40 cellular contexts compared by ENCODE assay signal in genomic region chr11:115740365-115740764, GRCh38.
"Had no signal": no experiment of that assay in that cellular context is flagged by ENCODE, and none has a peak within 500 bp of the region (broad histone marks: within the 10 kb centered on the region; RNA-seq: fewer than 3 reads in every experiment).

No MANE protein-coding gene starts in this region.

- H3K4me3 ChIP-seq: ascending aorta, cardiac muscle cell had no signal

- H3K27me3 ChIP-seq: ascending aorta had no signal

- H3K36me3 ChIP-seq: ascending aorta, cardiac muscle cell, WERI-Rb-1 had no signal

- H3K27ac Mint-ChIP-seq: activated CD4-positive, alpha-beta memory T cell treated with anti-CD3 and anti-CD28 coated beads, Interleukin-2, amount 10 ng/mL, durations not matched to agents 7 days and 5 days; activated CD4-positive, alpha-beta T cell treated with anti-CD3 and anti-CD28 coated beads for 36 hours; activated CD4-positive, alpha-beta T cell treated with anti-CD3 and anti-CD28 coated beads, Interleukin-2, amount 10 ng/mL, durations not matched to agents 7 days and 5 days; activated CD8-positive, alpha-beta memory T cell treated with anti-CD3 and anti-CD28 coated beads, Interleukin-2, amount 10 ng/mL, durations not matched to agents 7 days and 5 days; activated CD8-positive, alpha-beta T cell treated with anti-CD3 and anti-CD28 coated beads, Interleukin-2, amount 10 ng/mL, durations not matched to agents 7 days and 5 days; activated naive CD4-positive, alpha-beta T cell treated with anti-CD3 and anti-CD28 coated beads, Interleukin-2, amount 10 ng/mL, durations not matched to agents 7 days and 5 days; activated naive CD4-positive, alpha-beta T cell treated with anti-CD3 and anti-CD28 coated beads, Interleukin-2, amount 50 U/mL, for 24 hours; activated naive CD8-positive, alpha-beta T cell; activated naive CD8-positive, alpha-beta T cell treated with anti-CD3 and anti-CD28 coated beads, Interleukin-2, amount 10 ng/mL, durations not matched to agents 7 days and 5 days; activated naive CD8-positive, alpha-beta T cell treated with anti-CD3 and anti-CD28 coated beads, Interleukin-2, amount 50 U/mL, for 24 hours; activated T-cell treated with anti-CD3 and anti-CD28 coated beads, Interleukin-2, amount 50 U/mL, for 24 hours; activated T-helper 2 cell treated with anti-CD3 and anti-CD28 coated beads, Interferon-gamma antibody, Interleukin-2, Interleukin-4, amounts not matched to agents 10 μg/mL and 5 μg/mL and 100 μg/mL, durations not matched to agents 14 hours and 24 hours and 36 hours; T-helper 1 cell treated with Interleukin-12 subunit alpha and Interleukin-12 subunit beta and Interleukin-4 antibody, amounts not matched to agents 30 μg/mL and 1 μg/mL, for 36 hours; T-helper 2 cell treated with Interferon-gamma antibody and Interleukin-4, amounts not matched to agents 5 μg/mL and 100 μg/mL, for 36 hours; WTC11 had no signal

- H3K4me1 Mint-ChIP-seq: activated CD4-positive, alpha-beta memory T cell treated with anti-CD3 and anti-CD28 coated beads, Interleukin-2, amount 10 ng/mL, durations not matched to agents 7 days and 5 days; activated CD4-positive, alpha-beta T cell treated with anti-CD3 and anti-CD28 coated beads for 36 hours; activated CD4-positive, alpha-beta T cell treated with anti-CD3 and anti-CD28 coated beads, Interleukin-2, amount 10 ng/mL, durations not matched to agents 7 days and 5 days; activated CD8-positive, alpha-beta memory T cell treated with anti-CD3 and anti-CD28 coated beads, Interleukin-2, amount 10 ng/mL, durations not matched to agents 7 days and 5 days; activated naive CD4-positive, alpha-beta T cell treated with anti-CD3 and anti-CD28 coated beads, Interleukin-2, amount 10 ng/mL, durations not matched to agents 7 days and 5 days; activated naive CD4-positive, alpha-beta T cell treated with anti-CD3 and anti-CD28 coated beads, Interleukin-2, amount 50 U/mL, for 24 hours; activated naive CD8-positive, alpha-beta T cell treated with anti-CD3 and anti-CD28 coated beads, Interleukin-2, amount 10 ng/mL, durations not matched to agents 7 days and 5 days; activated naive CD8-positive, alpha-beta T cell treated with anti-CD3 and anti-CD28 coated beads, Interleukin-2, amount 50 U/mL, for 24 hours; central memory CD8-positive, alpha-beta T cell had no signal

- FAIRE-seq: bronchial epithelial cell, TTC549 had no signal

- H3K36me3 Mint-ChIP-seq: activated CD8-positive, alpha-beta memory T cell treated with anti-CD3 and anti-CD28 coated beads, Interleukin-2, amount 10 ng/mL, durations not matched to agents 7 days and 5 days; activated naive CD4-positive, alpha-beta T cell treated with anti-CD3 and anti-CD28 coated beads, Interleukin-2, amount 10 ng/mL, durations not matched to agents 7 days and 5 days; activated naive CD4-positive, alpha-beta T cell treated with anti-CD3 and anti-CD28 coated beads, Interleukin-2, amount 50 U/mL, for 24 hours; activated naive CD8-positive, alpha-beta T cell; activated naive CD8-positive, alpha-beta T cell treated with anti-CD3 and anti-CD28 coated beads, Interleukin-2, amount 10 ng/mL, durations not matched to agents 7 days and 5 days; brain; WTC11 had no signal

- H3K4me3 Mint-ChIP-seq: activated CD4-positive, alpha-beta memory T cell treated with anti-CD3 and anti-CD28 coated beads, Interleukin-2, amount 10 ng/mL, durations not matched to agents 7 days and 5 days; activated CD4-positive, alpha-beta T cell treated with anti-CD3 and anti-CD28 coated beads for 36 hours; activated CD4-positive, alpha-beta T cell treated with anti-CD3 and anti-CD28 coated beads, Interleukin-2, amount 10 ng/mL, durations not matched to agents 7 days and 5 days; activated CD8-positive, alpha-beta memory T cell treated with anti-CD3 and anti-CD28 coated beads, Interleukin-2, amount 10 ng/mL, durations not matched to agents 7 days and 5 days; activated CD8-positive, alpha-beta T cell treated with anti-CD3 and anti-CD28 coated beads, Interleukin-2, amount 10 ng/mL, durations not matched to agents 7 days and 5 days; activated naive CD4-positive, alpha-beta T cell treated with anti-CD3 and anti-CD28 coated beads, Interleukin-2, amount 10 ng/mL, durations not matched to agents 7 days and 5 days; activated naive CD4-positive, alpha-beta T cell treated with anti-CD3 and anti-CD28 coated beads, Interleukin-2, amount 50 U/mL, for 24 hours; activated naive CD8-positive, alpha-beta T cell; activated naive CD8-positive, alpha-beta T cell treated with anti-CD3 and anti-CD28 coated beads, Interleukin-2, amount 10 ng/mL, durations not matched to agents 7 days and 5 days; activated naive CD8-positive, alpha-beta T cell treated with anti-CD3 and anti-CD28 coated beads, Interleukin-2, amount 50 U/mL, for 24 hours; activated T-cell treated with anti-CD3 and anti-CD28 coated beads, Interleukin-2, amount 50 U/mL, for 24 hours; brain; central memory CD8-positive, alpha-beta T cell; T-helper 1 cell treated with Interleukin-12 subunit alpha and Interleukin-12 subunit beta and Interleukin-4 antibody, amounts not matched to agents 30 μg/mL and 1 μg/mL, for 36 hours; T-helper 2 cell treated with Interferon-gamma antibody and Interleukin-4, amounts not matched to agents 5 μg/mL and 100 μg/mL, for 36 hours; WTC11 had no signal

- H3K9me3 ChIP-seq: ascending aorta had no signal

- H3K4me1 ChIP-seq: ascending aorta had no signal

- ATAC-seq: activated CD4-positive, alpha-beta T cell treated with anti-CD3 and anti-CD28 coated beads for 36 hours; activated CD4-positive, CD25-positive, alpha-beta regulatory T cell treated with anti-CD3 and anti-CD28 coated beads, Interleukin-2, amount 50 U/mL, for 24 hours; activated CD8-positive, alpha-beta memory T cell treated with anti-CD3 and anti-CD28 coated beads, Interleukin-2, amount 10 ng/mL, durations not matched to agents 7 days and 5 days; activated CD8-positive, alpha-beta T cell treated with anti-CD3 and anti-CD28 coated beads, Interleukin-2, amount 10 ng/mL, durations not matched to agents 7 days and 5 days; activated naive CD8-positive, alpha-beta T cell treated with anti-CD3 and anti-CD28 coated beads, Interleukin-2, amount 50 U/mL, for 24 hours; WTC11 had no signal

- H3K9me3 Mint-ChIP-seq: activated CD4-positive, alpha-beta memory T cell treated with anti-CD3 and anti-CD28 coated beads, Interleukin-2, amount 10 ng/mL, durations not matched to agents 7 days and 5 days; activated CD4-positive, alpha-beta T cell treated with anti-CD3 and anti-CD28 coated beads, Interleukin-2, amount 10 ng/mL, durations not matched to agents 7 days and 5 days; activated naive CD4-positive, alpha-beta T cell treated with anti-CD3 and anti-CD28 coated beads, Interleukin-2, amount 50 U/mL, for 24 hours; activated naive CD8-positive, alpha-beta T cell treated with anti-CD3 and anti-CD28 coated beads, Interleukin-2, amount 50 U/mL, for 24 hours; activated T-helper 2 cell treated with anti-CD3 and anti-CD28 coated beads, Interferon-gamma antibody, Interleukin-2, Interleukin-4, amounts not matched to agents 10 μg/mL and 5 μg/mL and 100 μg/mL, durations not matched to agents 14 hours and 24 hours and 36 hours; central memory CD8-positive, alpha-beta T cell; T-helper 1 cell treated with Interleukin-12 subunit alpha and Interleukin-12 subunit beta and Interleukin-4 antibody, amounts not matched to agents 30 μg/mL and 1 μg/mL, for 36 hours; T-helper 2 cell treated with Interferon-gamma antibody and Interleukin-4, amounts not matched to agents 5 μg/mL and 100 μg/mL, for 36 hours had no signal

- H3K27ac ChIP-seq: ascending aorta, cardiac muscle cell, WERI-Rb-1 had no signal

- H3K27me3 Mint-ChIP-seq: activated CD4-positive, alpha-beta memory T cell treated with anti-CD3 and anti-CD28 coated beads, Interleukin-2, amount 10 ng/mL, durations not matched to agents 7 days and 5 days; activated CD4-positive, alpha-beta T cell treated with anti-CD3 and anti-CD28 coated beads, Interleukin-2, amount 10 ng/mL, durations not matched to agents 7 days and 5 days; activated CD8-positive, alpha-beta memory T cell treated with anti-CD3 and anti-CD28 coated beads, Interleukin-2, amount 10 ng/mL, durations not matched to agents 7 days and 5 days; activated naive CD4-positive, alpha-beta T cell treated with anti-CD3 and anti-CD28 coated beads, Interleukin-2, amount 10 ng/mL, durations not matched to agents 7 days and 5 days; activated naive CD8-positive, alpha-beta T cell treated with anti-CD3 and anti-CD28 coated beads, Interleukin-2, amount 10 ng/mL, durations not matched to agents 7 days and 5 days; activated naive CD8-positive, alpha-beta T cell treated with anti-CD3 and anti-CD28 coated beads, Interleukin-2, amount 50 U/mL, for 24 hours had no signal

- DNase-seq: activated CD4-positive, alpha-beta memory T cell treated with anti-CD3 and anti-CD28 coated beads, Interleukin-2, amount 10 ng/mL, durations not matched to agents 7 days and 5 days; activated CD4-positive, alpha-beta T cell treated with anti-CD3 and anti-CD28 coated beads for 1 hour; activated CD4-positive, alpha-beta T cell treated with anti-CD3 and anti-CD28 coated beads for 36 hours; activated CD4-positive, alpha-beta T cell treated with anti-CD3 and anti-CD28 coated beads for 48 hours; activated CD4-positive, alpha-beta T cell treated with anti-CD3 and anti-CD28 coated beads, Interleukin-2, amount 10 ng/mL, durations not matched to agents 7 days and 5 days; activated CD4-positive, alpha-beta T cell treated with anti-CD3 and anti-CD28 coated beads, Interleukin-2, amount 50 U/mL, for 48 hours; activated CD4-positive, CD25-positive, alpha-beta regulatory T cell; activated CD8-positive, alpha-beta memory T cell treated with anti-CD3 and anti-CD28 coated beads for 24 hours; activated CD8-positive, alpha-beta memory T cell treated with anti-CD3 and anti-CD28 coated beads, Interleukin-2, amount 10 ng/mL, durations not matched to agents 7 days and 5 days; activated CD8-positive, alpha-beta memory T cell treated with anti-CD3 and anti-CD28 coated beads, Interleukin-2, amount 50 U/mL, for 48 hours; activated CD8-positive, alpha-beta T cell treated with anti-CD3 and anti-CD28 coated beads, Interleukin-2, amount 10 ng/mL, durations not matched to agents 7 days and 5 days; activated effector memory CD4-positive, alpha-beta T cell treated with Interleukin-2 at 50 U/mL for 16 hours; activated gamma-delta T cell; activated naive CD4-positive, alpha-beta T cell treated with anti-CD3 and anti-CD28 coated beads, Interleukin-2, amount 10 ng/mL, durations not matched to agents 7 days and 5 days; activated naive CD4-positive, alpha-beta T cell treated with Interleukin-2 at 50 U/mL for 16 hours; activated naive CD8-positive, alpha-beta T cell treated with anti-CD3 and anti-CD28 coated beads, Interleukin-2, amount 10 ng/mL, durations not matched to agents 7 days and 5 days; activated naive CD8-positive, alpha-beta T cell treated with anti-CD3 and anti-CD28 coated beads, Interleukin-2, amount 50 U/mL, for 24 hours; activated T-cell treated with anti-CD3 and anti-CD28 coated beads, Interleukin-2, amount 50 U/mL, for 24 hours; activated T-cell treated with anti-CD3 and anti-CD28 coated beads, Interleukin-2, amount 50 U/mL, for 48 hours; amygdala; anterior cingulate cortex; caudate nucleus; cerebellar nuclear complex; T-helper 1 cell; T-helper 2 cell; T-helper 9 cell; WERI-Rb-1 had no signal
